ENCODE assay signal across 2 cellular contexts in the genomic region with DNA sequence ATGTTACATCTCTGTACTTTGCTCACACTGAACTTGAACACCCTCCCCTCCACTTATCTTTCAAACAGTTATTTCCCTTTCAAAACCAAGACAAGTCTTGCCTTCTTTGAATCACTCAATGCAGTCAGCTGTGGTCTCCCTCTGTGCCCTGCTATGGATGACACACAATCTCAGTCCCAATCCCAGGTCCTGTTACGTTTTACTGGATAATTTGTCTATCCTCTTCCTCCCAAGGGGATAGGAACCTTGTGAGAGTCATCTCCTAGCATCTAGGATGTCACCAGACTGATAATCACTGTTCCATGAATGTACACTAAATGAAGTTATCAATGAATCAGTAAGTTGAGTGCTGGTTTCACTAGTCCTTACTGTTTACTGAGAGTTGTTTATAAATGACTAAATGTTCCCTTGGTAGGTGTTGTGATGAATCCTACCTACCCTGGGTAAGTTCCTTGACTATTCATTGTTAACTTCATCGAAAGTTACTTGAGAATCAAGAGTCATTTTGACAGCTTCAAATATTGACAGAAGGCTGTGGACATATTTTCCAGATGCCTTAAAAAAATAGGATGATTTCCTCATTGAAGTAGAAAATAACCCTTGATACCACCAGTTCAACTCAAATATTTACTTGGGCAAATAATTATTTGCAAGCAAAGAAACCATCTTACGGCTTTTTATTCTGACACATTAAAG.
TF ChIP-seq lines count a peak whose summit lies in the region.

No MANE protein-coding gene starts in this region.

TF ChIP-seq in PFSK-1, 5 proteins besides CTCF, POLR2A, EP300 and RAD21 (continued from another document):
- TF ChIP-seq, protein P1, sequence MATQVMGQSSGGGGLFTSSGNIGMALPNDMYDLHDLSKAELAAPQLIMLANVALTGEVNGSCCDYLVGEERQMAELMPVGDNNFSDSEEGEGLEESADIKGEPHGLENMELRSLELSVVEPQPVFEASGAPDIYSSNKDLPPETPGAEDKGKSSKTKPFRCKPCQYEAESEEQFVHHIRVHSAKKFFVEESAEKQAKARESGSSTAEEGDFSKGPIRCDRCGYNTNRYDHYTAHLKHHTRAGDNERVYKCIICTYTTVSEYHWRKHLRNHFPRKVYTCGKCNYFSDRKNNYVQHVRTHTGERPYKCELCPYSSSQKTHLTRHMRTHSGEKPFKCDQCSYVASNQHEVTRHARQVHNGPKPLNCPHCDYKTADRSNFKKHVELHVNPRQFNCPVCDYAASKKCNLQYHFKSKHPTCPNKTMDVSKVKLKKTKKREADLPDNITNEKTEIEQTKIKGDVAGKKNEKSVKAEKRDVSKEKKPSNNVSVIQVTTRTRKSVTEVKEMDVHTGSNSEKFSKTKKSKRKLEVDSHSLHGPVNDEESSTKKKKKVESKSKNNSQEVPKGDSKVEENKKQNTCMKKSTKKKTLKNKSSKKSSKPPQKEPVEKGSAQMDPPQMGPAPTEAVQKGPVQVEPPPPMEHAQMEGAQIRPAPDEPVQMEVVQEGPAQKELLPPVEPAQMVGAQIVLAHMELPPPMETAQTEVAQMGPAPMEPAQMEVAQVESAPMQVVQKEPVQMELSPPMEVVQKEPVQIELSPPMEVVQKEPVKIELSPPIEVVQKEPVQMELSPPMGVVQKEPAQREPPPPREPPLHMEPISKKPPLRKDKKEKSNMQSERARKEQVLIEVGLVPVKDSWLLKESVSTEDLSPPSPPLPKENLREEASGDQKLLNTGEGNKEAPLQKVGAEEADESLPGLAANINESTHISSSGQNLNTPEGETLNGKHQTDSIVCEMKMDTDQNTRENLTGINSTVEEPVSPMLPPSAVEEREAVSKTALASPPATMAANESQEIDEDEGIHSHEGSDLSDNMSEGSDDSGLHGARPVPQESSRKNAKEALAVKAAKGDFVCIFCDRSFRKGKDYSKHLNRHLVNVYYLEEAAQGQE (IDR thresholded peaks at IDR 0.05; ENCODE audit: insufficient read depth in 1 of 2, low read depth in 2 of 2, low read length in 2 of 2), result no peak
- TF ChIP-seq TAF1 (IDR thresholded peaks at IDR 0.05; ENCODE audit: borderline replicate concordance, insufficient read depth, low read length) (no peak), SIN3A (IDR thresholded peaks at IDR 0.05; ENCODE audit: borderline replicate concordance, insufficient read depth, low read length) (0 out of 2 replicates have a peak, but pooled peaks have one; percentile 20), POLR2AphosphoS5 (IDR thresholded peaks at IDR 0.05; ENCODE audit: low read depth, low read length) (no peak)
TF ChIP-seq in PFSK-1: peak in this region for 1.

TF ChIP-seq in GM12878, 131 proteins besides CTCF, POLR2A, EP300 and RAD21 (continued from another document):
- TF ChIP-seq, protein P2, sequence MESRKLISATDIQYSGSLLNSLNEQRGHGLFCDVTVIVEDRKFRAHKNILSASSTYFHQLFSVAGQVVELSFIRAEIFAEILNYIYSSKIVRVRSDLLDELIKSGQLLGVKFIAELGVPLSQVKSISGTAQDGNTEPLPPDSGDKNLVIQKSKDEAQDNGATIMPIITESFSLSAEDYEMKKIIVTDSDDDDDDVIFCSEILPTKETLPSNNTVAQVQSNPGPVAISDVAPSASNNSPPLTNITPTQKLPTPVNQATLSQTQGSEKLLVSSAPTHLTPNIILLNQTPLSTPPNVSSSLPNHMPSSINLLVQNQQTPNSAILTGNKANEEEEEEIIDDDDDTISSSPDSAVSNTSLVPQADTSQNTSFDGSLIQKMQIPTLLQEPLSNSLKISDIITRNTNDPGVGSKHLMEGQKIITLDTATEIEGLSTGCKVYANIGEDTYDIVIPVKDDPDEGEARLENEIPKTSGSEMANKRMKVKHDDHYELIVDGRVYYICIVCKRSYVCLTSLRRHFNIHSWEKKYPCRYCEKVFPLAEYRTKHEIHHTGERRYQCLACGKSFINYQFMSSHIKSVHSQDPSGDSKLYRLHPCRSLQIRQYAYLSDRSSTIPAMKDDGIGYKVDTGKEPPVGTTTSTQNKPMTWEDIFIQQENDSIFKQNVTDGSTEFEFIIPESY (IDR thresholded peaks at IDR 0.05), result no peak
- TF ChIP-seq RUNX3 (IDR thresholded peaks at IDR 0.05; ENCODE audit: low read length) (no peak), NR2C1 (IDR thresholded peaks at IDR 0.05) (no peak), IKZF1 (conservative IDR thresholded peaks at IDR 0.05) (no peak), MEF2B (IDR thresholded peaks at IDR 0.05; ENCODE audit: partially characterized antibody, poor library complexity, severe bottlenecking) (no peak), RELA (IDR thresholded peaks at IDR 0.05; ENCODE audit: borderline replicate concordance, partially characterized antibody) (no peak)
- TF ChIP-seq, protein P3, sequence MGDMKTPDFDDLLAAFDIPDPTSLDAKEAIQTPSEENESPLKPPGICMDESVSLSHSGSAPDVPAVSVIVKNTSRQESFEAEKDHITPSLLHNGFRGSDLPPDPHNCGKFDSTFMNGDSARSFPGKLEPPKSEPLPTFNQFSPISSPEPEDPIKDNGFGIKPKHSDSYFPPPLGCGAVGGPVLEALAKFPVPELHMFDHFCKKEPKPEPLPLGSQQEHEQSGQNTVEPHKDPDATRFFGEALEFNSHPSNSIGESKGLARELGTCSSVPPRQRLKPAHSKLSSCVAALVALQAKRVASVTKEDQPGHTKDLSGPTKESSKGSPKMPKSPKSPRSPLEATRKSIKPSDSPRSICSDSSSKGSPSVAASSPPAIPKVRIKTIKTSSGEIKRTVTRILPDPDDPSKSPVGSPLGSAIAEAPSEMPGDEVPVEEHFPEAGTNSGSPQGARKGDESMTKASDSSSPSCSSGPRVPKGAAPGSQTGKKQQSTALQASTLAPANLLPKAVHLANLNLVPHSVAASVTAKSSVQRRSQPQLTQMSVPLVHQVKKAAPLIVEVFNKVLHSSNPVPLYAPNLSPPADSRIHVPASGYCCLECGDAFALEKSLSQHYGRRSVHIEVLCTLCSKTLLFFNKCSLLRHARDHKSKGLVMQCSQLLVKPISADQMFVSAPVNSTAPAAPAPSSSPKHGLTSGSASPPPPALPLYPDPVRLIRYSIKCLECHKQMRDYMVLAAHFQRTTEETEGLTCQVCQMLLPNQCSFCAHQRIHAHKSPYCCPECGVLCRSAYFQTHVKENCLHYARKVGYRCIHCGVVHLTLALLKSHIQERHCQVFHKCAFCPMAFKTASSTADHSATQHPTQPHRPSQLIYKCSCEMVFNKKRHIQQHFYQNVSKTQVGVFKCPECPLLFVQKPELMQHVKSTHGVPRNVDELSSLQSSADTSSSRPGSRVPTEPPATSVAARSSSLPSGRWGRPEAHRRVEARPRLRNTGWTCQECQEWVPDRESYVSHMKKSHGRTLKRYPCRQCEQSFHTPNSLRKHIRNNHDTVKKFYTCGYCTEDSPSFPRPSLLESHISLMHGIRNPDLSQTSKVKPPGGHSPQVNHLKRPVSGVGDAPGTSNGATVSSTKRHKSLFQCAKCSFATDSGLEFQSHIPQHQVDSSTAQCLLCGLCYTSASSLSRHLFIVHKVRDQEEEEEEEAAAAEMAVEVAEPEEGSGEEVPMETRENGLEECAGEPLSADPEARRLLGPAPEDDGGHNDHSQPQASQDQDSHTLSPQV (IDR thresholded peaks at IDR 0.05), result no peak
